In the genomic region with DNA sequence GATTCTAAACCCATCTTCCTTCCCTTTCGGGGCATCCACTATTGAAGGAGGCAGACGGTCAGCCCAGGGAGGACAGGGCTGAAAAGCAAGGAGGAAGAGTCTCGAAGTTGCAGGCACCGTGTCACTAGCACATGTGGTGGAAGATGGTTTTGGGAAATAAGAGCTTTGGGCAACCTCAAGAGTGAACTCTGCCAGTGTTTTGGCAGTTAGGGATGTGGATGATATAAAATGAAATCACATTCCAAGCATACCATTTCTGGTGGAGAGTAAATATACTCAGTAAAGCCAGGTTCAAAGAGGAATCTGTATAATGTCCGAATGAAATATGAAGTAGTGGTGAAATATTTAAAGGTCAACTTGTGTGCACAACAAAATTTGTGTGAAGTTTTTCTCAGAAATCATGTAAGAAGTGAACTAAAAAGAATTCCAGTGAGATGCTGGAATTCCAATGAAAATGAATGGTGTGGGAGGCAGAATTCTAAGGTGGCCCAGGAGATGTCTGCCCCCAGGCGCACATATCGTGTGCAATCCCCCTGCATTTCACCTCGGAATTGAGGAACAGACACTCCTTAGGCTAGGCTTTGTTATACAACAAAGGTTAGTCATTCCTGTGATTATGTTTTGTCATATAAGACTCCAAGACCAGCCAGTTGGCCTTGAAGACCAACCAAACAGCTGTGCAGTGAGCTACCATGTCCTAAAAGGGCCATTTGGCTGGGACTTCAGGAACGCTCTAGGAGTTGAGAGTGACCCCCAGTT, we compare ENCODE assay signal across 16 cellular contexts.
DNase-seq lines count a peak whose midpoint lies in the region; ATAC-seq and TF ChIP-seq lines count a peak whose summit lies in the region.
"Had no signal": no experiment of that assay in that cellular context is flagged by ENCODE, and none has a peak within 500 bp of the region (broad histone marks: within the 10 kb centered on the region; RNA-seq: fewer than 3 reads in every experiment).

No MANE protein-coding gene starts in this region.

- H3K9me3 ChIP-seq in Panc1 (ENCODE audit: control insufficient read depth, insufficient read depth, low read depth, low read length), result no peaks in the 10 kb centered on the region
- H3K9me3 ChIP-seq: thoracic aorta had no signal

- in situ Hi-C loops in Panc1 (cut with HindIII; ENCODE audit: low pct_unique_long_range_greater_than_20kb, low sequenced_read_pairs), result loop anchor here (10.0 kb wide), 1 partner anchor 214 kb away; no protein-coding TSS in a partner anchor

- H3K27ac ChIP-seq in Panc1 (ENCODE audit: low read length), result peak overlapping the region; percentile 60
- H3K27ac ChIP-seq: thoracic aorta had no signal

- intact Hi-C loops in Panc1 (cut with micrococcal nuclease; ENCODE audit: unreplicated experiment), result no loop called here

- no peak for TF ChIP-seq CTCF in Panc1 (IDR thresholded peaks at IDR 0.05)
- TF ChIP-seq CTCF in fibroblast of pulmonary artery (IDR thresholded peaks at IDR 0.05; ENCODE audit: low read length, missing control alignments), result no peak

- POLR2A ChIA-PET in Panc1 (lab: Charles Lee), result interaction anchor here (0.6 kb wide), 1 partner anchor 74 kb away, joined by 10 read pairs; no protein-coding TSS in a partner anchor

- H3K36me3 ChIP-seq in Panc1 (ENCODE audit: control insufficient read depth, insufficient read depth, low read length), result no peaks in the 10 kb centered on the region
- H3K36me3 ChIP-seq: thoracic aorta had no signal

- CTCF ChIA-PET in Panc1 (lab: Charles Lee), result no interaction called here

- H3K4me3 ChIP-seq in Panc1 (ENCODE audit: low read depth in 2 of 2, low read length in 2 of 2) (no peak overlapping the region), fibroblast of pulmonary artery (replicated peaks; ENCODE audit: low read depth, low read length) (no peak overlapping the region)
- H3K4me3 ChIP-seq: thoracic aorta had no signal

- no TSS peak for BruUV-seq in Panc1 (replicated peaks; lab: Mats Ljungman, UMichigan)

- DNase-seq in GM04503 (ENCODE audit: low read depth) (peak; percentile 62), Panc1 (ENCODE audit: low read depth, low spot score) (no peak), fibroblast of pulmonary artery (ENCODE audit: low read depth) (peak; percentile 42), renal cortical epithelial cell (ENCODE audit: low read depth) (peak; percentile 36), retina (no peak), AML-193 (lab: John Stamatoyannopoulos, UW) (no peak)
- DNase-seq: activated CD4-positive, alpha-beta T cell treated with anti-CD3 and anti-CD28 coated beads for 4 hours; activated naive CD8-positive, alpha-beta T cell treated with anti-CD3 and anti-CD28 coated beads for 36 hours; CD8-positive, alpha-beta memory T cell; cerebellar nuclear complex; head of caudate nucleus; kidney; right cardiac atrium; stimulated activated CD4-positive, alpha-beta T cell treated with anti-CD3 and anti-CD28 coated beads, Interleukin-1b, Interleukin-23, amount 100 ng/mL, for 48 hours had no signal

- ATAC-seq in Panc1 (peak; percentile 84), GM18907 (IDR thresholded peaks at IDR 0.05; ENCODE audit: unreplicated experiment) (no peak)
- ATAC-seq: right cardiac atrium had no signal

- peaks cover 20% of the 10 kb centered on the region for H3K4me1 ChIP-seq in Panc1 (ENCODE audit: control insufficient read depth, insufficient read depth, low read length)

- H3K27me3 ChIP-seq in Panc1 (ENCODE audit: control insufficient read depth, insufficient read depth, low read length), result no peaks in the 10 kb centered on the region

Comparison
In these comparisons a context has a peak if more than half of its experiments do, and no peak if none do; other contexts are left out.
1. DNase-seq: peak in GM04503 (single experiment), fibroblast of pulmonary artery (single experiment) and renal cortical epithelial cell (single experiment); none in Panc1 (single experiment), retina (single experiment) and AML-193 (0 of 2).